Comparison of ENCODE assay signal across 14 cellular contexts in the genomic region with DNA sequence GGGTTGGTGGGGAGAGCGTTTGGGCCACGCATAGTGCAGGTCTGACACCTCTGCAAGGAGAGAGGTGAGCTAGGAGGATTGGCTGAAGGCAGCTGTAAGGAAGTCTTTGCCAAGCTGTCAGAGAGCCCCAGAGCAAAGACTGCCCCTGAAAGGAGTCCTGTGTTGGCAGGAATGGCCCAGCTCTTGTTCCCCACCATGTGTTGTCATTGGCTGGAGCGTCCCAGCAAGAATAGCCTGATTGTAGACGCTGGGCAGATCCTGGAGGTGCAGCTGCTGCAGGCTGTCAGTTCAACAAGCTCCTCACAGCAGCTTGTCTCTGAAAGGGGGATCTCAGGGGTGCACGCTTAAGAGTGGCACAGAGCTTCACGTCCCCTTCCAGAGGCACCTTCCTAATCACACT.
DNase-seq lines count a peak whose midpoint lies in the region; ATAC-seq and TF ChIP-seq lines count a peak whose summit lies in the region.
"Had no signal": no experiment of that assay in that cellular context is flagged by ENCODE, and none has a peak within 500 bp of the region (broad histone marks: within the 10 kb centered on the region; RNA-seq: fewer than 3 reads in every experiment).

No MANE protein-coding gene starts in this region.

- intact Hi-C loops in ascending aorta (cut with DNase I) (no loop called here), body of pancreas (cut with DNase I) (no loop called here)

- H3K9me3 ChIP-seq in ascending aorta (no peaks in the 10 kb centered on the region), thoracic aorta (no peaks in the 10 kb centered on the region), body of pancreas (no peaks in the 10 kb centered on the region)

- ATAC-seq in thoracic aorta (ENCODE audit: insufficient number of reproducible peaks, low FRiP score, low read depth) (no peak), body of pancreas (no peak)
- ATAC-seq: GM12878, HCT116 had no signal

- H3K36me3 Mint-ChIP-seq in neural crest cell (ENCODE audit: low read depth): peaks cover 12% of the 10 kb centered on the region

- H3K4me1 Mint-ChIP-seq in neural crest cell: peaks cover 8% of the 10 kb centered on the region
- H3K4me1 Mint-ChIP-seq: B cell had no signal

- no peaks in the 10 kb centered on the region for H3K36me3 ChIP-seq in ascending aorta
- no peaks in the 10 kb centered on the region for H3K36me3 ChIP-seq in thoracic aorta
- no peaks in the 10 kb centered on the region for H3K36me3 ChIP-seq in body of pancreas (replicated peaks in 1 of 2; ENCODE audit: insufficient read depth in 1 of 2, low read depth in 2 of 2)

- no peak for TF ChIP-seq POLR2A in body of pancreas (IDR thresholded peaks at IDR 0.05)

- H3K4me3 ChIP-seq in ascending aorta (no peak overlapping the region), thoracic aorta (no peak overlapping the region), body of pancreas (no peak overlapping the region)
- H3K4me3 ChIP-seq: GM12878, GM23248 had no signal

- H3K4me3 Mint-ChIP-seq in neural crest cell: no peak overlapping the region
- H3K4me3 Mint-ChIP-seq: B cell; CD4-positive, alpha-beta T cell had no signal

- H3K27ac ChIP-seq in ascending aorta: peak overlapping the region; percentile 5 to 68
- peak overlapping the region; percentile 17 to 60 for H3K27ac ChIP-seq in thoracic aorta
- H3K27ac ChIP-seq in body of pancreas: no peak overlapping the region
- H3K27ac ChIP-seq: GM23248 had no signal

- 95 to 99% methylated on average over 6 of the region's 6 CpGs for WGBS in body of pancreas, 2 donors

- H3K9me3 Mint-ChIP-seq in neural crest cell: no peaks in the 10 kb centered on the region
- H3K9me3 Mint-ChIP-seq: CD4-positive, alpha-beta T cell had no signal

- H3K4me1 ChIP-seq in ascending aorta (peaks cover 4 to 38% of the 10 kb centered on the region in 2 donors), thoracic aorta (ENCODE audit: control insufficient read depth in 1 of 2, low read depth in 2 of 2) (peaks cover 45 to 67% of the 10 kb centered on the region in 2 donors), body of pancreas (no peaks in the 10 kb centered on the region)

- TF ChIP-seq CTCF in ascending aorta (IDR thresholded peaks at IDR 0.05) (no peak), neural crest cell (conservative IDR thresholded peaks at IDR 0.05) (no peak), thoracic aorta (IDR thresholded peaks at IDR 0.05) (no peak), body of pancreas (IDR thresholded peaks at IDR 0.05) (no peak)

- H3K27me3 Mint-ChIP-seq in neural crest cell (ENCODE audit: low read depth): no peaks in the 10 kb centered on the region

- H3K27ac Mint-ChIP-seq in neural crest cell (ENCODE audit: unreplicated experiment): peak overlapping the region; percentile 51
- H3K27ac Mint-ChIP-seq: B cell; CD4-positive, alpha-beta T cell had no signal

- DNase-seq in LHCN-M2 (ENCODE audit: low read depth) (peak; percentile 28), ascending aorta (ENCODE audit: low spot score in 2 of 2) (no peak), neural crest cell (ENCODE audit: low read depth, low spot score) (peak; percentile 3), thoracic aorta (ENCODE audit: low spot score) (no peak), NCI-H2227 (lab: John Stamatoyannopoulos, UW; ENCODE audit: unreplicated experiment) (no peak), body of pancreas (no peak), hepatic stellate cell (ENCODE audit: low spot score) (no peak)
- DNase-seq: ACHN; CD4-positive, alpha-beta T cell; DMS79; GM23248 had no signal

- no peaks in the 10 kb centered on the region for H3K27me3 ChIP-seq in ascending aorta
- no peaks in the 10 kb centered on the region for H3K27me3 ChIP-seq in thoracic aorta (replicated peaks; ENCODE audit: insufficient read depth)
- no peaks in the 10 kb centered on the region for H3K27me3 ChIP-seq in body of pancreas

Comparison
In these comparisons a context has a peak if more than half of its experiments do, and no peak if none do; other contexts are left out.
1. DNase-seq: peak in LHCN-M2 (single experiment) and neural crest cell (single experiment); none in ascending aorta (0 of 2), thoracic aorta (single experiment), NCI-H2227 (single experiment), body of pancreas (0 of 4) and hepatic stellate cell (single experiment).
2. H3K27ac ChIP-seq: peak in ascending aorta (2 of 2) and thoracic aorta (2 of 2); none in body of pancreas (0 of 4).